ENCODE assay signal across 2 cellular contexts in genomic region chr15:58444658-58445332, GRCh38.
TF ChIP-seq lines count a peak whose summit lies in the region.

No MANE protein-coding gene starts in this region.

TF ChIP-seq in A549, 52 proteins besides CTCF, POLR2A, EP300 and RAD21 (continued from another document):
- TF ChIP-seq PBX3 (IDR thresholded peaks at IDR 0.05) (no peak), NFE2L2 (conservative IDR thresholded peaks at IDR 0.05; ENCODE audit: low read length) (no peak), CHD4 (IDR thresholded peaks at IDR 0.05; ENCODE audit: borderline replicate concordance) (no peak), HMGXB4 (CRISPR knock-in tag; IDR thresholded peaks at IDR 0.05; ENCODE audit: borderline replicate concordance) (no peak), HEYL (CRISPR knock-in tag; IDR thresholded peaks at IDR 0.05) (no peak), RNF2 (IDR thresholded peaks at IDR 0.05; ENCODE audit: borderline replicate concordance, low read depth) (no peak), PHF8 (IDR thresholded peaks at IDR 0.05; ENCODE audit: borderline replicate concordance, low read depth) (no peak), HOXB5 (CRISPR knock-in tag; IDR thresholded peaks at IDR 0.05) (no peak), TP53 (CRISPR knock-in tag; IDR thresholded peaks at IDR 0.05) (no peak), CBX8 (IDR thresholded peaks at IDR 0.05) (no peak), MAFK (IDR thresholded peaks at IDR 0.05; ENCODE audit: partially characterized antibody) (no peak), ZFP36 (IDR thresholded peaks at IDR 0.05; ENCODE audit: borderline replicate concordance, partially characterized antibody) (no peak), REST (IDR thresholded peaks at IDR 0.05) (no peak), EHF (CRISPR knock-in tag; IDR thresholded peaks at IDR 0.05) (no peak), ZNF302 (CRISPR knock-in tag; IDR thresholded peaks at IDR 0.05) (no peak)

TF ChIP-seq in liver, 16 proteins besides CTCF, POLR2A, EP300 and RAD21 (continued from another document):
- TF ChIP-seq ZBTB33 (IDR thresholded peaks at IDR 0.05) (no peak), HNF4A (conservative IDR thresholded peaks at IDR 0.05) (peak; percentile 30 to 53)
